In the genomic region with DNA sequence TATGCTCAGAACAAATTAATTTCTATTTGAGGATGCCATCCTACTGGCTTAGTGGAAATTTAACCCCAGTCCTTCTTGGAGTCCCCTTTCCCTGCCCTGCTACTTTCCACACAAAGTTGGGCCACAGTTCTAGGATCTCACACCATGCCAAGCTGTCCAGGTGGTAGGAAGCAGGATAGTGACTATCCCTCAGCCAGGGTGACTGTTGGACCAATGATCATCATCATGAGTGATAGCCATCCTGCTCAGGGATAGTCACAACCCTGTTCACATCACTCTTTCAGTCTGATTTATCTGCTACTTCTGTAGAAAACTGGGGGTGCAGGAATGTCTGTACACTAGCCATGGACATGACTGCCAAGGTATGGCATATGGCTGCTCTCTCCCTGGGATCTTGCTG, we compare ENCODE assay signal across 35 cellular contexts. TPM values are rescaled to one million over a fixed set of nuclear protein-coding genes. Genes with fewer than 3 reads are reported as not detected.
"Had no signal": no experiment of that assay in that cellular context is flagged by ENCODE, and none has a peak within 500 bp of the region (broad histone marks: within the 10 kb centered on the region; RNA-seq: fewer than 3 reads in every experiment).

No MANE protein-coding gene starts in this region.

- H3K4me1 ChIP-seq: pancreas, prostate gland, right atrium auricular region, stomach, thyroid gland, tibial nerve, upper lobe of left lung, vagina had no signal

- DNase-seq: naive B cell; naive thymus-derived CD8-positive, alpha-beta T cell; nephron progenitor cell; nucleus accumbens; pancreas; retina; stimulated activated CD4-positive, alpha-beta T cell treated with anti-CD3 and anti-CD28 coated beads, Interleukin-15, amount 100 ng/mL, for 24 hours; stimulated activated CD4-positive, alpha-beta T cell treated with anti-CD3 and anti-CD28 coated beads, Interleukin-2, amount 100 ng/mL, for 24 hours; stimulated activated CD4-positive, alpha-beta T cell treated with anti-CD3 and anti-CD28 coated beads, Interleukin-2, amount 100 ng/mL, for 48 hours; stimulated activated CD4-positive, alpha-beta T cell treated with anti-CD3 and anti-CD28 coated beads, Interleukin-4, amount 100 ng/mL, for 24 hours; stimulated activated naive B cell treated with anti-CD40 and anti-IgM and Interleukin-4, amounts not matched to agents 10 μg/mL and 1 μg/mL and 100 μg/mL, for 72 hours; stimulated activated naive CD4-positive, alpha-beta T cell treated with Interleukin-2 at 50 U/mL for 16 hours; stomach; trophoblast cell; upper lobe of left lung had no signal

- H3K27ac ChIP-seq: neutrophil, pancreas, prostate gland, right atrium auricular region, skin epidermis, stomach, thoracic aorta, thyroid gland, tibial nerve, upper lobe of left lung, vagina had no signal

- H3K27me3 ChIP-seq: pancreas, right atrium auricular region, thyroid gland, tibial nerve, upper lobe of left lung, vagina had no signal

- ATAC-seq: naive thymus-derived CD8-positive, alpha-beta T cell; natural killer cell treated with Interleukin-12 subunit alpha and Interleukin-12 subunit beta and Interleukin-15 and Interleukin-18, amount 100 ng/mL, for 72 hours; pancreas; sciatic nerve; stimulated activated effector memory CD8-positive, alpha-beta T cell treated with anti-CD3 and anti-CD28 coated beads, Interleukin-12 subunit alpha, Interleukin-12 subunit beta, amount 100 ng/mL, for 72 hours; stimulated activated naive B cell treated with anti-CD40 and anti-IgM and Interleukin-4, amounts not matched to agents 10 μg/mL and 1 μg/mL and 100 μg/mL, for 72 hours had no signal

- H3K36me3 ChIP-seq: neutrophil, pancreas, prostate gland, right atrium auricular region, stomach, thoracic aorta, thyroid gland, tibial nerve, upper lobe of left lung, vagina had no signal

- FAIRE-seq: pancreas, urothelium cell line had no signal

- H3K9me3 ChIP-seq: neutrophil, pancreas, prostate gland, right atrium auricular region, stomach, thoracic aorta, thyroid gland, tibial nerve, upper lobe of left lung, vagina had no signal

- H3K4me3 ChIP-seq: pancreas, prostate gland, right atrium auricular region, skin epidermis, stomach, thoracic aorta, thyroid gland, tibial nerve, upper lobe of left lung, vagina had no signal

RNA-seq across cellular contexts. Expression of a gene that starts 12.8 kb away (rescaled TPM):
- total RNA-seq: naive thymus-derived CD8-positive, alpha-beta T cell; natural killer cell treated with Interleukin-12 subunit alpha and Interleukin-12 subunit beta and Interleukin-15 and Interleukin-18, amount 100 ng/mL, for 72 hours; neural crest cell; omental fat pad; osteocyte; posterior vena cava; prostate gland; pulmonary artery endothelial cell; right atrium auricular region; sciatic nerve; stomach; subcutaneous adipose tissue; temporal lobe; thoracic aorta; tibial nerve; ureter had no signal
- polyA plus RNA-seq: naive thymus-derived CD8-positive, alpha-beta T cell; pancreas; stomach had no signal

RNA-seq across cellular contexts. Expression of a gene that starts 38.4 kb away (rescaled TPM):
- total RNA-seq: naive thymus-derived CD8-positive, alpha-beta T cell; natural killer cell treated with Interleukin-12 subunit alpha and Interleukin-12 subunit beta and Interleukin-15 and Interleukin-18, amount 100 ng/mL, for 72 hours; neural crest cell; omental fat pad; osteocyte; pancreas; prostate gland; pulmonary artery endothelial cell; right atrium auricular region; sciatic nerve; stomach; subcutaneous adipose tissue; temporal lobe; thoracic aorta; thyroid gland; tibial nerve; upper lobe of left lung; ureter had no signal
- polyA plus RNA-seq: naive thymus-derived CD8-positive, alpha-beta T cell; pancreas had no signal

RNA-seq across cellular contexts. Expression of a gene that starts 38.6 kb away (rescaled TPM):
- total RNA-seq: naive thymus-derived CD8-positive, alpha-beta T cell; natural killer cell treated with Interleukin-12 subunit alpha and Interleukin-12 subunit beta and Interleukin-15 and Interleukin-18, amount 100 ng/mL, for 72 hours; neural crest cell; osteocyte; pulmonary artery endothelial cell; sciatic nerve; stomach; subcutaneous adipose tissue; temporal lobe; thoracic aorta; thyroid gland; tibial nerve; ureter; vagina had no signal
